Comparison of ENCODE assay signal across 9 cellular contexts in genomic region chr2:163471947-163472346, GRCh38.
DNase-seq lines count a peak whose midpoint lies in the region; ATAC-seq and TF ChIP-seq lines count a peak whose summit lies in the region.
"Had no signal": no experiment of that assay in that cellular context is flagged by ENCODE, and none has a peak within 500 bp of the region (broad histone marks: within the 10 kb centered on the region; RNA-seq: fewer than 3 reads in every experiment).

No MANE protein-coding gene starts in this region.

- DNase-seq in Right ventricle myocardium inferior (ENCODE audit: missing footprints), result no peak
- DNase-seq in cardiac septum (ENCODE audit: low spot score), result no peak
- DNase-seq in SK-MEL-5 (ENCODE audit: low read depth, low spot score), result peak; percentile 78
- DNase-seq in cardiac muscle cell (ENCODE audit: low read depth in 1 of 2, low spot score in 1 of 2), result peak; percentile 47 to 56
- DNase-seq in occipital lobe (lab: John Stamatoyannopoulos, UW), result no peak
- DNase-seq: CD8-positive, alpha-beta T cell had no signal

- ATAC-seq in Right ventricle myocardium inferior (peak; percentile 62), HG03457 (IDR thresholded peaks at IDR 0.05; ENCODE audit: unreplicated experiment) (no peak), HG02973 (IDR thresholded peaks at IDR 0.05; ENCODE audit: unreplicated experiment) (no peak), GM19395 (IDR thresholded peaks at IDR 0.05; ENCODE audit: unreplicated experiment) (no peak)
- ATAC-seq: CD8-positive, alpha-beta T cell had no signal

- H3K27me3 ChIP-seq in cardiac muscle cell, result no peaks in the 10 kb centered on the region

- intact Hi-C loops in Right ventricle myocardium inferior (cut with DNase I) (loop anchor here (2.0 to 5.0 kb wide), 3 partner anchors 125 to 575 kb away; partner anchors contain the start of gene FIGN), cardiac septum (cut with DNase I) (loop anchor here (5.0 to 10.0 kb wide), 2 partner anchors 265 to 403 kb away; partner anchors contain the start of gene FIGN)

- H3K27ac ChIP-seq in cardiac muscle cell, result no peak overlapping the region

- H3K4me1 ChIP-seq in cardiac muscle cell (ENCODE audit: low read depth), result peaks cover 42% of the 10 kb centered on the region

- H3K9me3 ChIP-seq in cardiac muscle cell (ENCODE audit: low read depth), result no peaks in the 10 kb centered on the region

- no peak overlapping the region for H3K4me3 ChIP-seq in cardiac muscle cell

- TF ChIP-seq CTCF in cardiac muscle cell (IDR thresholded peaks at IDR 0.05; ENCODE audit: low read depth, low read length), result peak; percentile 36

- in situ Hi-C loops in SK-MEL-5 (cut with HindIII; ENCODE audit: low pct_unique_long_range_greater_than_20kb, low sequenced_read_pairs), result no loop called here

- no peaks in the 10 kb centered on the region for H3K36me3 ChIP-seq in cardiac muscle cell

Comparison
In these comparisons a context has a peak if more than half of its experiments do, and no peak if none do; other contexts are left out.
1. DNase-seq: peak in SK-MEL-5 (single experiment) and cardiac muscle cell (2 of 2); none in Right ventricle myocardium inferior (single experiment), cardiac septum (single experiment) and occipital lobe (single experiment).